Comparison of ENCODE assay signal across 25 cellular contexts in genomic region chr20:47066484-47067270, GRCh38.
A peak's percentile ranks its signal among the peaks of the same experiment; 100 is the strongest.
DNase-seq lines count a peak whose midpoint lies in the region; ATAC-seq and TF ChIP-seq lines count a peak whose summit lies in the region.
"Had no signal": no experiment of that assay in that cellular context is flagged by ENCODE, and none has a peak within 500 bp of the region (broad histone marks: within the 10 kb centered on the region; RNA-seq: fewer than 3 reads in every experiment).

No MANE protein-coding gene starts in this region.

- H3K9me3 Mint-ChIP-seq in nephron, result peaks cover 42% of the 10 kb centered on the region

- peak overlapping the region; percentile 67 for H3K27ac ChIP-seq in SJCRH30
- H3K27ac ChIP-seq in psoas muscle, result no peak overlapping the region
- H3K27ac ChIP-seq: left lung, spleen, stomach, VCaP had no signal

- TF ChIP-seq CTCF in nephron (IDR thresholded peaks at IDR 0.05; ENCODE audit: unreplicated experiment in 3 of 3) (no peak), psoas muscle (IDR thresholded peaks at IDR 0.05) (no peak)

- H3K27me3 ChIP-seq in SJCRH30, result no peaks in the 10 kb centered on the region
- no peaks in the 10 kb centered on the region for H3K27me3 ChIP-seq in psoas muscle (ENCODE audit: insufficient read depth in 3 of 3, low read length in 2 of 3)
- H3K27me3 ChIP-seq: left lung, stomach had no signal

- no peak overlapping the region for H3K4me3 Mint-ChIP-seq in nephron
- H3K4me3 Mint-ChIP-seq: activated CD4-positive, alpha-beta memory T cell treated with anti-CD3 and anti-CD28 coated beads, Interleukin-2, amount 10 ng/mL, durations not matched to agents 7 days and 5 days; central memory CD8-positive, alpha-beta T cell; neural crest cell; T-helper 17 cell had no signal

- H3K27me3 Mint-ChIP-seq in nephron (ENCODE audit: low read depth), result no peaks in the 10 kb centered on the region

- H3K4me1 ChIP-seq in SJCRH30, result peaks cover 41% of the 10 kb centered on the region
- no peaks in the 10 kb centered on the region for H3K4me1 ChIP-seq in psoas muscle
- H3K4me1 ChIP-seq: left lung, spleen had no signal

- H3K36me3 Mint-ChIP-seq in nephron (ENCODE audit: low read depth), result peaks cover 39% of the 10 kb centered on the region

- H3K4me3 ChIP-seq in SJCRH30 (no peak overlapping the region), psoas muscle (no peak overlapping the region)
- H3K4me3 ChIP-seq: left lung, spleen, stomach had no signal

- WGBS in psoas muscle, 3 donors, result 40 to 49% (median 48%) methylated on average over 4 of the region's 4 CpGs

- peaks cover 29% of the 10 kb centered on the region for H3K4me1 Mint-ChIP-seq in nephron
- H3K4me1 Mint-ChIP-seq: activated CD4-positive, alpha-beta memory T cell treated with anti-CD3 and anti-CD28 coated beads, Interleukin-2, amount 10 ng/mL, durations not matched to agents 7 days and 5 days; central memory CD8-positive, alpha-beta T cell; T-helper 17 cell had no signal

- DNase-seq in HCEC 1CT (peak; percentile 69), SJCRH30 (peak; percentile 97 to 98), fibroblast of gingiva (ENCODE audit: low read depth) (peak; percentile 84), psoas muscle (no peak), DMS153 treated with DMSO at 0.1 percent for 48 hours (lab: John Stamatoyannopoulos, UW; ENCODE audit: unreplicated experiment) (no peak)
- no peak for DNase-seq in stimulated activated naive CD4-positive, alpha-beta T cell (lab: John Stamatoyannopoulos, UW)
- DNase-seq: activated CD4-positive, alpha-beta memory T cell treated with anti-CD3 and anti-CD28 coated beads, Interleukin-2, amount 10 ng/mL, durations not matched to agents 7 days and 5 days; activated gamma-delta T cell; activated T-cell treated with anti-CD3 and anti-CD28 coated beads for 4 hours; effector CD4-positive, alpha-beta T cell; head of caudate nucleus; left lung; midbrain; NCI-H1105 treated with DMSO at 0.1 percent for 48 hours; NCI-H524 treated with DMSO at 0.1 percent for 48 hours; spleen; stimulated activated CD4-positive, alpha-beta T cell treated with anti-CD3 and anti-CD28 coated beads, Interleukin-4, amount 100 ng/mL, for 24 hours; stomach; T-helper 17 cell had no signal

- peaks cover 15% of the 10 kb centered on the region for H3K9me3 ChIP-seq in SJCRH30 (replicated peaks)
- H3K9me3 ChIP-seq in psoas muscle, result peaks cover 11% of the 10 kb centered on the region

- no peak for ATAC-seq in psoas muscle
- ATAC-seq: esophagus mucosa, HCT116, left lung, T-helper 17 cell had no signal

- H3K36me3 ChIP-seq in SJCRH30, result peaks cover 13% of the 10 kb centered on the region
- H3K36me3 ChIP-seq in psoas muscle (ENCODE audit: insufficient read depth in 1 of 2, low read depth in 1 of 2), result no peaks in the 10 kb centered on the region
- H3K36me3 ChIP-seq: left lung, spleen, stomach had no signal

- intact Hi-C loops in psoas muscle (cut with DNase I), result no loop called here

- peak overlapping the region in 2 of 3 experiments; percentile 65 to 86 for H3K27ac Mint-ChIP-seq in nephron
- H3K27ac Mint-ChIP-seq: activated CD4-positive, alpha-beta memory T cell treated with anti-CD3 and anti-CD28 coated beads, Interleukin-2, amount 10 ng/mL, durations not matched to agents 7 days and 5 days; T-helper 17 cell had no signal

Comparison
In these comparisons a context has a peak if more than half of its experiments do, and no peak if none do; other contexts are left out.
1. DNase-seq: peak in HCEC 1CT (single experiment), SJCRH30 (2 of 2) and fibroblast of gingiva (single experiment); none in psoas muscle (0 of 2), DMS153 treated with DMSO at 0.1 percent for 48 hours (single experiment) and stimulated activated naive CD4-positive, alpha-beta T cell (0 of 6).